ENCODE assay signal across 8 cellular contexts in the genomic region with DNA sequence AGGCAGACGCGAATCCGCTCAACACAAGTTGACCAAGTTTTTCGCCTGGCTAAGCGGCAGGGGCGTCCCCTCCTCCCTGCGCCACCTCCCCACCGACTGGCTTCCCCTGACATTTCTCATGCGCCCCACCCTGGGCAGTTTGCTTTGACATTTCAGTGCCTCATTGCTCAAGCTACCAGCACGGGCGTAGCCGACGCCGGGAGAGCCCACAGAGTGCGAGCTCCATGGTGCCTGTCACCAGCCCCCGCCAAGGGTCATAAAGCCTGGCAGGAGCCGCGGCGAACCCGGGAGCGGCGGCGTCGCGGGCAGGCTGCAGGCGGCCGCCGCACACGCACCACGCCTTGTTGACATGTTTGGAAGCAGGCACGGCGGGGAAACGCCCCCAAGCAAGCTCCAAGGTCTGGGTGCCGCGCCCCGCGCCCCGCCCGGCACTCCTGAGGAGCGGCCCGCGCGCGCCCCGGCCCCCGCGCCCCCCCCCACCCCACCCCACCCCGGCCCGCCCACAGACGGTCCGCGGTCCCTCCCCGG. TPM values are rescaled to one million over a fixed set of nuclear protein-coding genes. Genes with fewer than 3 reads are reported as not detected.
DNase-seq lines count a peak whose midpoint lies in the region; ATAC-seq and TF ChIP-seq lines count a peak whose summit lies in the region.

No MANE protein-coding gene starts in this region.

- H3K56ac ChIP-seq in mesendoderm (ENCODE audit: low read length): peak overlapping the region; percentile 96

- no peak overlapping the region for H2BK15ac ChIP-seq in mesendoderm (replicated peaks; ENCODE audit: low read depth)

- peaks cover 7% of the 10 kb centered on the region for H3K79me1 ChIP-seq in mesendoderm (ENCODE audit: low read length)

- H3K79me2 ChIP-seq in mesendoderm (ENCODE audit: control insufficient read depth, insufficient read depth, low read length): peaks cover 37% of the 10 kb centered on the region

- peak overlapping the region; percentile 93 for H3K9ac ChIP-seq in mesendoderm (ENCODE audit: low read length)

- H4K8ac ChIP-seq in mesendoderm (ENCODE audit: low read depth, low read length): peak overlapping the region; percentile 96

- DNase-seq in AG09309 (ENCODE audit: low read depth) (no peak), NCI-H748 treated with DMSO at 0.1 percent for 48 hours (lab: John Stamatoyannopoulos, UW) (peak; percentile 64), mesendoderm (peak; percentile 82)
- DNase-seq in activated CD8-positive, alpha-beta memory T cell treated with anti-CD3 and anti-CD28 coated beads for 1 hour (ENCODE audit: extremely low read depth in 1 of 2, low read depth in 1 of 2): peak; percentile 55 to 61
- DNase-seq in effector memory CD4-positive, alpha-beta T cell: peak; percentile 68 to 78 (median 75)
- DNase-seq in stimulated activated CD8-positive, alpha-beta memory T cell treated with anti-CD3 and anti-CD28 coated beads, Interleukin-15, amount 100 ng/mL, for 24 hours (ENCODE audit: low read depth): peak; percentile 36

- H3K4ac ChIP-seq in mesendoderm (ENCODE audit: low read depth, low read length): no peak overlapping the region

- TF ChIP-seq CTCF in AG09309 (IDR thresholded peaks at IDR 0.05; ENCODE audit: control insufficient read depth, insufficient read depth, low read depth, low read length, missing control alignments): no peak

- peaks cover 24% of the 10 kb centered on the region for H3K4me1 ChIP-seq in effector memory CD4-positive, alpha-beta T cell (ENCODE audit: control insufficient read depth, insufficient read depth, low read length, poor library complexity, severe bottlenecking)
- peaks cover 8% of the 10 kb centered on the region for H3K4me1 ChIP-seq in mesendoderm (ENCODE audit: control insufficient read depth, low read depth, low read length)

- WGBS in mesendoderm (ENCODE audit: extremely low coverage, insufficient coverage, low lambda C conversion rate): no CpG with 5 or more reads among the region's 53 CpGs

- H2BK120ac ChIP-seq in mesendoderm (ENCODE audit: low read depth, low read length): peak overlapping the region; percentile 37

- H2AK5ac ChIP-seq in mesendoderm (ENCODE audit: low read length): no peak overlapping the region

- H3K4me3 ChIP-seq in AG09309 (ENCODE audit: control insufficient read depth, low read depth, low read length) (peak overlapping the region; percentile 81), mesendoderm (ENCODE audit: low read length) (peak overlapping the region; percentile 87)
- peak overlapping the region; percentile 87 for H3K4me3 ChIP-seq in effector memory CD4-positive, alpha-beta T cell (ENCODE audit: insufficient read depth, low read depth, low read length, poor library complexity, severe bottlenecking)

- H3K27ac ChIP-seq in effector memory CD4-positive, alpha-beta T cell (ENCODE audit: insufficient read depth, low read length, poor library complexity, severe bottlenecking): peak overlapping the region; percentile 98
- H3K27ac ChIP-seq in mesendoderm (ENCODE audit: low read depth, low read length): peak overlapping the region; percentile 100

- H2BK5ac ChIP-seq in mesendoderm (ENCODE audit: low read length): no peak overlapping the region

- H3K9me3 ChIP-seq in effector memory CD4-positive, alpha-beta T cell (ENCODE audit: control insufficient read depth, low read length): no peaks in the 10 kb centered on the region

- H3K4me2 ChIP-seq in mesendoderm (ENCODE audit: low read length): peak overlapping the region; percentile 92

- peaks cover 4% of the 10 kb centered on the region for H3K36me3 ChIP-seq in effector memory CD4-positive, alpha-beta T cell (ENCODE audit: control insufficient read depth, insufficient read depth, low read length)
- H3K36me3 ChIP-seq in mesendoderm (ENCODE audit: control insufficient read depth, insufficient read depth, low read length): no peaks in the 10 kb centered on the region

- H3K23ac ChIP-seq in mesendoderm (ENCODE audit: low read length): peak overlapping the region; percentile 94

- peak; percentile 65 for ATAC-seq in GM18907 (IDR thresholded peaks at IDR 0.05; ENCODE audit: unreplicated experiment)
- ATAC-seq in HG03159 (IDR thresholded peaks at IDR 0.05; ENCODE audit: unreplicated experiment): peak; percentile 51

- H3K27me3 ChIP-seq in effector memory CD4-positive, alpha-beta T cell (replicated peaks; ENCODE audit: control insufficient read depth, insufficient read depth, low read length, poor library complexity, severe bottlenecking): no peaks in the 10 kb centered on the region
- no peaks in the 10 kb centered on the region for H3K27me3 ChIP-seq in mesendoderm (ENCODE audit: insufficient read depth, low read length, poor library complexity)

- peak overlapping the region; percentile 100 for H3K18ac ChIP-seq in mesendoderm (ENCODE audit: low read length)

- H4K5ac ChIP-seq in mesendoderm (ENCODE audit: low read length): no peak overlapping the region

RNA-seq across cellular contexts. Expression of gene FBXL3, which starts 0.6 kb away (rescaled TPM):
- polyA plus RNA-seq in mesendoderm (2013, experiment 1 of 2): 11.3 TPM
- polyA plus RNA-seq in mesendoderm (2013, experiment 2 of 2): 12.4 TPM

RNA-seq across cellular contexts. Expression of gene CLN5, which starts 34.4 kb away (rescaled TPM):
- 6.5 TPM for polyA plus RNA-seq in mesendoderm (2013, experiment 1 of 2)
- 6.6 TPM for polyA plus RNA-seq in mesendoderm (2013, experiment 2 of 2)
